In genomic region chr2:113818382-113818951, GRCh38 we compare ENCODE assay signal across 9 cellular contexts.
DNase-seq lines count a peak whose midpoint lies in the region; ATAC-seq and TF ChIP-seq lines count a peak whose summit lies in the region.
"Had no signal": no experiment of that assay in that cellular context is flagged by ENCODE, and none has a peak within 500 bp of the region (broad histone marks: within the 10 kb centered on the region; RNA-seq: fewer than 3 reads in every experiment).

No MANE protein-coding gene starts in this region.

- H3K4me3 ChIP-seq in choroid plexus epithelial cell (ENCODE audit: low read depth, low read length) (peak overlapping the region; percentile 24), lower lobe of right lung (no peak overlapping the region)
- H3K4me3 ChIP-seq: BLaER1 treated with 17β-estradiol and CSF1 and Interleukin-3, amounts not matched to agents 10 nM and 100 nM had no signal

- H3K27me3 ChIP-seq in lower lobe of right lung (ENCODE audit: low read depth), result no peaks in the 10 kb centered on the region
- H3K27me3 ChIP-seq: BLaER1 treated with 17β-estradiol and CSF1 and Interleukin-3, amounts not matched to agents 10 nM and 100 nM had no signal

- no peaks in the 10 kb centered on the region for H3K9me3 ChIP-seq in lower lobe of right lung
- H3K9me3 ChIP-seq: BLaER1 treated with 17β-estradiol and CSF1 and Interleukin-3, amounts not matched to agents 10 nM and 100 nM had no signal

- peak; percentile 89 for ATAC-seq in lower lobe of right lung

- TF ChIP-seq CTCF in choroid plexus epithelial cell (conservative IDR thresholded peaks at IDR 0.05; ENCODE audit: low read depth, low read length), result peak; percentile 19
- TF ChIP-seq CTCF in lower lobe of right lung (IDR thresholded peaks at IDR 0.05), result no peak

- intact Hi-C loops in lower lobe of right lung (cut with DNase I), result no loop called here

- peaks cover 15% of the 10 kb centered on the region for H3K4me1 ChIP-seq in lower lobe of right lung

- peak; percentile 99 for DNase-seq in A172 (ENCODE audit: low spot score)
- peak; percentile 26 for DNase-seq in HuH-7 (ENCODE audit: low spot score)
- DNase-seq in choroid plexus epithelial cell (ENCODE audit: low read depth), result peak; percentile 99
- peak; percentile 53 for DNase-seq in lower lobe of right lung
- no peak for DNase-seq in NCI-H345 (lab: John Stamatoyannopoulos, UW)
- no peak for DNase-seq in GM19238 (ENCODE audit: insufficient read length, low spot score)
- DNase-seq in RPMI8226, result no peak
- DNase-seq in CD1c-positive myeloid dendritic cell (ENCODE audit: extremely low spot score), result no peak

- no peak overlapping the region for H3K27ac ChIP-seq in lower lobe of right lung
- H3K27ac ChIP-seq: BLaER1 treated with 17β-estradiol and CSF1 and Interleukin-3, amounts not matched to agents 10 nM and 100 nM had no signal

- H3K36me3 ChIP-seq in lower lobe of right lung, result no peaks in the 10 kb centered on the region
- H3K36me3 ChIP-seq: BLaER1 treated with 17β-estradiol and CSF1 and Interleukin-3, amounts not matched to agents 10 nM and 100 nM had no signal

Comparison
In these comparisons a context has a peak if more than half of its experiments do, and no peak if none do; other contexts are left out.
1. DNase-seq: peak in A172 (single experiment), HuH-7 (single experiment), choroid plexus epithelial cell (single experiment) and lower lobe of right lung (single experiment); none in NCI-H345 (single experiment), GM19238 (single experiment), RPMI8226 (single experiment) and CD1c-positive myeloid dendritic cell (single experiment).